ENCODE assay signal across 1 cellular context in genomic region chr11:6483015-6483414, GRCh38.
TF ChIP-seq lines count a peak whose summit lies in the region.

No MANE protein-coding gene starts in this region.

TF ChIP-seq in HCT116, 20 proteins besides CTCF, POLR2A, EP300 and RAD21 (continued from another document):
- no peak for TF ChIP-seq ZBTB33 (IDR thresholded peaks at IDR 0.05; ENCODE audit: extremely low read depth, insufficient replicate concordance, low read length)
- no peak for TF ChIP-seq POLR2AphosphoS5 (IDR thresholded peaks at IDR 0.05; ENCODE audit: low read depth, low read length)
- no peak for TF ChIP-seq ELF1 (IDR thresholded peaks at IDR 0.05; ENCODE audit: borderline replicate concordance, low read depth)
- no peak for TF ChIP-seq SRF (IDR thresholded peaks at IDR 0.05; ENCODE audit: low read depth)
- TF ChIP-seq ZFX (IDR thresholded peaks at IDR 0.05) = no peak
- no peak for TF ChIP-seq EGR1 (IDR thresholded peaks at IDR 0.05; ENCODE audit: low read depth)
- TF ChIP-seq SIN3A (IDR thresholded peaks at IDR 0.05; ENCODE audit: low read depth) = no peak
- TF ChIP-seq EZH2phosphoT487 (IDR thresholded peaks at IDR 0.05; ENCODE audit: borderline replicate concordance) = no peak
- TF ChIP-seq CEBPB (IDR thresholded peaks at IDR 0.05; ENCODE audit: low read depth) = no peak
- no peak for TF ChIP-seq JUND (IDR thresholded peaks at IDR 0.05)
- no peak for TF ChIP-seq EZH2 (IDR thresholded peaks at IDR 0.05)
- no peak for TF ChIP-seq REST (IDR thresholded peaks at IDR 0.05; ENCODE audit: low read depth)
- no peak for TF ChIP-seq MAX (IDR thresholded peaks at IDR 0.05)
- TF ChIP-seq CBX3 (IDR thresholded peaks at IDR 0.05; ENCODE audit: low read depth) = no peak
- TF ChIP-seq ZNF274 (IDR thresholded peaks at IDR 0.05; ENCODE audit: low read depth, low read length) = no peak
- no peak for TF ChIP-seq ATF3 (IDR thresholded peaks at IDR 0.05)
